Comparison of ENCODE assay signal across 8 cellular contexts in the genomic region with DNA sequence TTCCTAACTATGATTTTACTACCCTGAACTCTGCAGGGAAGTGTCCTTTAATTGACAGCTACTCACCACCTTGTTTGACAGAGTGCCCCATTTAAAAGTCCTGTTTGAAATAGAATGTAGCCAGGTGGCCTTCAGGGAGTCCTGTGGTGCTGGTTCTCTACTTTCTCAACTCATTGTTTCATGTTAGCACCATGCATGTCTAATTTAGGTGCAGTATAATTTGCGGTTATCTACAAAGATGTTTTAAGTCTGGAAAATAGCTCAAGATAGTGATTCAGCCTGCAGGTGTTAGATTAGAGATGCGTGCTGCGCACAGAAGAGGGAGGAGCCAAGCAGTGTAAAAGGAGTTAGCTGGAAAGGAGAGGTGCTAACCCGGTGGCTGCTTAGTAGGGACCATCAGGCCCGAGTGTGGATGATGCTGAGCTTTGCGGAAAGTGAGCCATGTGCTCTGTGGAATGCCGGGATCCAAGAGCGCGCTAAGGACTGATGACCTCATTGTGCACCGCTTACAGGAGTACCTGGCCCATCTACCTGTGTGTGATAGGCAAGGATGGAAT. TPM values are rescaled to one million over a fixed set of nuclear protein-coding genes. Genes with fewer than 3 reads are reported as not detected.
DNase-seq lines count a peak whose midpoint lies in the region; ATAC-seq, FAIRE-seq and TF ChIP-seq lines count a peak whose summit lies in the region.

No MANE protein-coding gene starts in this region.

- H3K79me2 ChIP-seq in HepG2 (ENCODE audit: insufficient read depth, low read length): peaks cover 25% of the 10 kb centered on the region

- H3K36me3 ChIP-seq in SJSA1 (peaks cover 19% of the 10 kb centered on the region), ascending aorta (no peaks in the 10 kb centered on the region), HepG2 (replicated peaks in 1 of 2; ENCODE audit: control insufficient read depth in 1 of 2, insufficient read depth in 2 of 2, low read length in 2 of 2) (no peaks in the 10 kb centered on the region)

- peak overlapping the region; percentile 72 for H3K4me3 ChIP-seq in SJSA1
- H3K4me3 ChIP-seq in ascending aorta: peak overlapping the region; percentile 87 to 96
- H3K4me3 ChIP-seq in HepG2 (replicated peaks in 1 of 3; ENCODE audit: insufficient read depth in 1 of 3, low read depth in 2 of 3, low read length in 3 of 3): peak overlapping the region; percentile 76 to 94 (median 92)

- 56% methylated on average over 10 of the region's 10 CpGs for WGBS in HepG2 (ENCODE audit: low lambda C conversion rate)

- no peak for TF ChIP-seq RAD21 in HepG2 (CRISPR knock-in tag; IDR thresholded peaks at IDR 0.05)

- peak; percentile 55 for DNase-seq in NCI-H82 (lab: John Stamatoyannopoulos, UW)
- no peak for DNase-seq in NCI-H82 treated with DMSO at 0.1 percent for 48 hours (lab: John Stamatoyannopoulos, UW; ENCODE audit: unreplicated experiment)
- DNase-seq in SJSA1 (ENCODE audit: low read depth in 1 of 2, low spot score in 2 of 2): no peak
- no peak for DNase-seq in ascending aorta (ENCODE audit: low spot score in 2 of 2)
- DNase-seq in HepG2 (ENCODE audit: low spot score): no peak
- peak; percentile 53 to 75 (median 62) for DNase-seq in stimulated activated naive CD4-positive, alpha-beta T cell (lab: John Stamatoyannopoulos, UW)
- DNase-seq in putamen (ENCODE audit: low spot score): no peak

- intact Hi-C loops in ascending aorta (cut with DNase I) (loop anchor here (2.0 kb wide), 2 partner anchors 88 to 116 kb away; partner anchors contain the start of genes NACAD and PURB), HepG2 (cut with micrococcal nuclease; ENCODE audit: unreplicated experiment) (loop anchor here (5.0 kb wide), 1 partner anchor 111 kb away; the partner anchor contains the start of gene TBRG4)

- BruUV-seq in HepG2 (replicated peaks; lab: Mats Ljungman, UMichigan): no TSS peak

- no peaks in the 10 kb centered on the region for H3K27me3 ChIP-seq in SJSA1 (replicated peaks)
- no peaks in the 10 kb centered on the region for H3K27me3 ChIP-seq in ascending aorta
- no peaks in the 10 kb centered on the region for H3K27me3 ChIP-seq in HepG2 (ENCODE audit: control insufficient read depth in 1 of 2, insufficient read depth in 2 of 2, low read length in 2 of 2)

- H3K27ac ChIP-seq in SJSA1 (no peak overlapping the region), ascending aorta (peak overlapping the region; percentile 11 to 96), HepG2 (ENCODE audit: extremely low read length, insufficient read depth, low read length) (peak overlapping the region; percentile 91)

- POLR2A ChIA-PET in HepG2 (lab: Yijun Ruan, JAX): interaction anchor here (0.8 to 7.0 kb wide), 5 partner anchors 14 to 427 kb away, joined by 3 to 83 read pairs (median 4); partner anchors contain the start of genes DDX56 and TBRG4

- H3K9ac ChIP-seq in HepG2 (ENCODE audit: insufficient read depth, low read depth, low read length): peak overlapping the region; percentile 89

- TF ChIP-seq POLR2A in HepG2 (IDR thresholded peaks at IDR 0.05; ENCODE audit: insufficient read depth in 1 of 2, low read depth in 2 of 2, low read length in 2 of 2): no peak

- H2AFZ ChIP-seq in HepG2 (ENCODE audit: low read length): no peak overlapping the region

- H3K4me1 ChIP-seq in SJSA1 (replicated peaks) (peaks cover 14% of the 10 kb centered on the region), ascending aorta (peaks cover 0 to 18% of the 10 kb centered on the region in 2 donors), HepG2 (ENCODE audit: insufficient read depth, low read length) (peaks cover 23% of the 10 kb centered on the region)

- peak overlapping the region; percentile 78 for H3K4me2 ChIP-seq in HepG2 (ENCODE audit: low read depth, low read length)

- TF ChIP-seq CTCF in ascending aorta (IDR thresholded peaks at IDR 0.05) (no peak), HepG2 (CRISPR knock-in tag; IDR thresholded peaks at IDR 0.05) (no peak)

- ATAC-seq in HG02798 (IDR thresholded peaks at IDR 0.05; ENCODE audit: poor library complexity, unreplicated experiment) (peak; percentile 31), HepG2 (no peak)

- in situ Hi-C loops in HepG2 (cut with HindIII; ENCODE audit: extremely low pct_ligation_motif_present, low pct_unique_long_range_greater_than_20kb): no loop called here

- H4K20me1 ChIP-seq in HepG2 (ENCODE audit: insufficient read depth, low read length): no peaks in the 10 kb centered on the region

- no peak for FAIRE-seq in HepG2 (lab: Jason Lieb, UNC)

- CTCF ChIA-PET in HepG2 (lab: Yijun Ruan, JAX; ENCODE audit: low intra/inter-chr PET ratio, low total read pairs): no interaction called here

- TF ChIP-seq EP300 in HepG2 (IDR thresholded peaks at IDR 0.05; ENCODE audit: low read depth in 2 of 2, low read length in 2 of 2): no peak
- TF ChIP-seq EP300 in HepG2 (CRISPR knock-in tag; IDR thresholded peaks at IDR 0.05; ENCODE audit: borderline replicate concordance): no peak

- H3K9me3 ChIP-seq in SJSA1 (replicated peaks) (no peaks in the 10 kb centered on the region; the same call in 1 of the 2 replicates), ascending aorta (no peaks in the 10 kb centered on the region), HepG2 (ENCODE audit: low read length) (no peaks in the 10 kb centered on the region)

TF ChIP-seq in HepG2, 621 proteins besides CTCF, POLR2A, EP300 and RAD21 (continues in another document):
- TF ChIP-seq MYC (CRISPR knock-in tag; IDR thresholded peaks at IDR 0.05; ENCODE audit: borderline replicate concordance): peak; percentile 33; the same call in 1 of the 2 replicates
- no peak for TF ChIP-seq ZSCAN21 (CRISPR knock-in tag; IDR thresholded peaks at IDR 0.05; ENCODE audit: borderline replicate concordance)
- TF ChIP-seq ZBTB38 (CRISPR knock-in tag; IDR thresholded peaks at IDR 0.05): peak; percentile 54; the same call in 1 of the 2 replicates

RNA-seq across cellular contexts. Expression of gene CCM2, which starts 1.2 kb away (rescaled TPM):
- total RNA-seq in SJSA1 (2014; rRNA removed; shearing (Covaris generic)): 35.5 and 64.8 TPM in 2 replicates
- total RNA-seq in ascending aorta: 61.5 TPM
- 14.2 and 15.8 TPM in 2 replicates for total RNA-seq in HepG2 (2016; rRNA removed; fragmentation: Illumina TruSeq; extraction: Trizol)
- 18.2 and 19.1 TPM in 2 replicates for total RNA-seq in HepG2 (2016; cell fraction: cytosol; rRNA removed; fragmentation: Illumina TruSeq; extraction: Trizol; ENCODE audit: low read depth)
- 12.5 and 16.6 TPM in 2 replicates for total RNA-seq in HepG2 (2016; cell fraction: insoluble cytoplasmic fraction; rRNA removed; fragmentation: Illumina TruSeq; extraction: Trizol)
- 37.4 and 37.5 TPM in 2 replicates for total RNA-seq in HepG2 (2016; cell fraction: membrane; rRNA removed; fragmentation: Illumina TruSeq; extraction: Trizol)
- 9.5 and 10.1 TPM in 2 replicates for total RNA-seq in HepG2 (2016; cell fraction: nucleus; rRNA removed; fragmentation: Illumina TruSeq; extraction: Trizol)
- 13.7 and 20.8 TPM in 2 replicates for polyA plus RNA-seq in HepG2 (2011; rRNA removed)
- polyA plus RNA-seq in HepG2 (2011; cell fraction: cytosol; rRNA removed): 13.4 and 18.8 TPM in 2 replicates
- polyA plus RNA-seq in HepG2 (2011; cell fraction: nucleus; rRNA removed): 21.0 and 23.0 TPM in 2 replicates
- polyA plus RNA-seq in HepG2 (2012): 10.2 and 13.2 TPM in 2 replicates
- 25.8 and 27.8 TPM in 2 replicates for polyA plus RNA-seq in HepG2 (2016; cell fraction: cytosol; fragmentation: Illumina TruSeq; extraction: Trizol; ENCODE audit: low read depth)
- 14.5 and 18.7 TPM in 2 replicates for polyA plus RNA-seq in HepG2 (2016; cell fraction: insoluble cytoplasmic fraction; fragmentation: Illumina TruSeq; extraction: Trizol; ENCODE audit: low read depth)
- polyA plus RNA-seq in HepG2 (2016; cell fraction: membrane; fragmentation: Illumina TruSeq; extraction: Trizol; ENCODE audit: low read depth): 34.2 and 39.7 TPM in 2 replicates
- 20.6 and 22.6 TPM in 2 replicates for polyA plus RNA-seq in HepG2 (2016; cell fraction: nucleus; fragmentation: Illumina TruSeq; extraction: Trizol; ENCODE audit: insufficient read depth, low read depth)
- 18.9 and 30.7 TPM in 2 replicates for polyA minus RNA-seq in HepG2 (2011; rRNA and poly(A)+ RNA removed; ENCODE audit: low replicate concordance)
- polyA minus RNA-seq in HepG2 (2011; cell fraction: cytosol; rRNA and poly(A)+ RNA removed): 8.0 and 10.6 TPM in 2 replicates
- polyA minus RNA-seq in HepG2 (2011; cell fraction: nucleus; rRNA and poly(A)+ RNA removed): 3.9 and 8.0 TPM in 2 replicates

RNA-seq across cellular contexts. Expression of gene MYO1G, which starts 22.4 kb away (rescaled TPM):
- total RNA-seq in SJSA1 (2014; rRNA removed; shearing (Covaris generic)): 0.11 TPM in 1 of 2 replicates, not detected in the other
- total RNA-seq in ascending aorta: 5.9 TPM
- 0.28 and 0.29 TPM in 2 replicates for total RNA-seq in HepG2 (2016; rRNA removed; fragmentation: Illumina TruSeq; extraction: Trizol)
- 0.09 TPM in 1 of 2 replicates, not detected in the other for total RNA-seq in HepG2 (2016; cell fraction: cytosol; rRNA removed; fragmentation: Illumina TruSeq; extraction: Trizol; ENCODE audit: low read depth)
- total RNA-seq in HepG2 (2016; cell fraction: insoluble cytoplasmic fraction; rRNA removed; fragmentation: Illumina TruSeq; extraction: Trizol): 0.12 and 0.22 TPM in 2 replicates
- total RNA-seq in HepG2 (2016; cell fraction: membrane; rRNA removed; fragmentation: Illumina TruSeq; extraction: Trizol): not detected in 2 replicates
- total RNA-seq in HepG2 (2016; cell fraction: nucleus; rRNA removed; fragmentation: Illumina TruSeq; extraction: Trizol): 0.28 TPM in 1 of 2 replicates, not detected in the other
- polyA plus RNA-seq in HepG2 (2011; rRNA removed): 1.1 and 2.4 TPM in 2 replicates
- polyA plus RNA-seq in HepG2 (2011; cell fraction: cytosol; rRNA removed): 0.71 and 1.2 TPM in 2 replicates
- polyA plus RNA-seq in HepG2 (2011; cell fraction: nucleus; rRNA removed): 3.8 and 5.7 TPM in 2 replicates
- polyA plus RNA-seq in HepG2 (2012): 0.44 and 1.2 TPM in 2 replicates
- not detected in 2 replicates for polyA plus RNA-seq in HepG2 (2016; cell fraction: cytosol; fragmentation: Illumina TruSeq; extraction: Trizol; ENCODE audit: low read depth)
- 0.15 and 0.21 TPM in 2 replicates for polyA plus RNA-seq in HepG2 (2016; cell fraction: insoluble cytoplasmic fraction; fragmentation: Illumina TruSeq; extraction: Trizol; ENCODE audit: low read depth)
- polyA plus RNA-seq in HepG2 (2016; cell fraction: membrane; fragmentation: Illumina TruSeq; extraction: Trizol; ENCODE audit: low read depth): 0.08 TPM in 1 of 2 replicates, not detected in the other
- 0.31 and 0.44 TPM in 2 replicates for polyA plus RNA-seq in HepG2 (2016; cell fraction: nucleus; fragmentation: Illumina TruSeq; extraction: Trizol; ENCODE audit: insufficient read depth, low read depth)
- 1.7 and 89.4 TPM in 2 replicates for polyA minus RNA-seq in HepG2 (2011; rRNA and poly(A)+ RNA removed; ENCODE audit: low replicate concordance)
- polyA minus RNA-seq in HepG2 (2011; cell fraction: cytosol; rRNA and poly(A)+ RNA removed): 0.70 and 1.2 TPM in 2 replicates
- polyA minus RNA-seq in HepG2 (2011; cell fraction: nucleus; rRNA and poly(A)+ RNA removed): 1.4 and 2.6 TPM in 2 replicates

Comparison
In these comparisons a context has a peak if more than half of its experiments do, and no peak if none do; other contexts are left out.
1. DNase-seq: peak in NCI-H82 (single experiment) and stimulated activated naive CD4-positive, alpha-beta T cell (6 of 6); none in NCI-H82 treated with DMSO at 0.1 percent for 48 hours (single experiment), SJSA1 (0 of 2), ascending aorta (0 of 2), HepG2 (single experiment) and putamen (single experiment).
2. Peak in every context shown above with its lines, with median percentiles within 50 percentile points of each other: H3K4me3 ChIP-seq.